In the genomic region with DNA sequence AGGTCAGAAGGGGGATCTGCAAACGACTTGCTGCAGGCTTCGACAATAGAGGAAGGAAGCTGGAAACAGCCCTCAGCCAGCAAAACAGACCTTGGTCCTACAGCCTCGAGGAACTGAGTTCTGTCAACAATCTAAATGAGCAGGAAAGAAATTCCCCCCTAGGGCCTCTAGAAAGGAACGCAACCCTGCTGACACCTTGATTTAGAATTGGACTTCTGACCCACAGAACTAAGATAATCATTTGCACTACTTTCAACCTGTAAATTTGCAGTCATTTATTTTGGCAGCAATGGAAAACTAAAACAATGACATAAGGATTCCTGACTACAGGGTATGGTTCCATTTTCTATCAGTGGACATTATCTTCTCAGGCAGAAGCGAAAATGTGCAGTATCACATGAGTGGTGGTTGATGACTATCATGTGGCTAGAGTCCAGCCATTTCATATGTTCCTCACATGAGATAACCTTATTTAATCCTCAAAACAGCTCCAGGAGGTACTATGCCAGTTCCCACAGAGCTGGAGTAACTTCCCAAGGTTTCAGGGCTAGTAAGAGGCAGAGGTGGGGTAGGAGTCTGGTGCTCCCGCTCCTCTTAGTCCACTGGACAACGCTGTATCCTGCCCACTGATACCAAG, we compare ENCODE assay signal across 10 cellular contexts.
DNase-seq lines count a peak whose midpoint lies in the region; ATAC-seq and TF ChIP-seq lines count a peak whose summit lies in the region.
"Had no signal": no experiment of that assay in that cellular context is flagged by ENCODE, and none has a peak within 500 bp of the region (broad histone marks: within the 10 kb centered on the region; RNA-seq: fewer than 3 reads in every experiment).

No MANE protein-coding gene starts in this region.

- H3K4me3 ChIP-seq in Peyer's patch, result no peak overlapping the region
- H3K4me3 ChIP-seq in fibroblast of lung (replicated peaks in 1 of 4; ENCODE audit: control extremely low read depth in 1 of 4, insufficient read depth in 1 of 4, low read depth in 3 of 4, low read length in 4 of 4), result no peak overlapping the region
- no peak overlapping the region for H3K4me3 ChIP-seq in muscle layer of duodenum (ENCODE audit: low read depth in 1 of 2, low read length in 2 of 2)

- no peak overlapping the region for H2AFZ ChIP-seq in fibroblast of lung (ENCODE audit: low read length)

- H3K4me2 ChIP-seq in fibroblast of lung (ENCODE audit: extremely low read depth, insufficient read depth, low read length), result no peak overlapping the region

- ATAC-seq in HG03439 (IDR thresholded peaks at IDR 0.05; ENCODE audit: unreplicated experiment) (no peak), HG03378 (IDR thresholded peaks at IDR 0.05; ENCODE audit: unreplicated experiment) (no peak)

- no peaks in the 10 kb centered on the region for H3K79me2 ChIP-seq in fibroblast of lung (ENCODE audit: control insufficient read depth, insufficient read depth, low read length)

- H3K9ac ChIP-seq in fibroblast of lung (ENCODE audit: insufficient read depth, low read length), result no peak overlapping the region

- TF ChIP-seq CTCF in Peyer's patch (IDR thresholded peaks at IDR 0.05), result no peak
- TF ChIP-seq CTCF in fibroblast of lung (conservative IDR thresholded peaks at IDR 0.05 in 1 of 2, IDR thresholded peaks at IDR 0.05 in 1 of 2; ENCODE audit: low read depth in 1 of 2, low read length in 2 of 2), result no peak

- DNase-seq in CD1c-positive myeloid dendritic cell (ENCODE audit: extremely low spot score) (peak; percentile 49), Peyer's patch (peak in 1 of 3 donors; percentile 48), fibroblast of lung (ENCODE audit: low read depth in 2 of 2) (peak; percentile 14 to 24), DMS53 treated with DMSO at 0.1 percent for 48 hours (lab: John Stamatoyannopoulos, UW; ENCODE audit: unreplicated experiment) (no peak), NCI-H1436 treated with DMSO at 0.1 percent for 48 hours (lab: John Stamatoyannopoulos, UW) (no peak)
- DNase-seq: CD4-positive, alpha-beta T cell; naive B cell had no signal

- H3K4me1 ChIP-seq in Peyer's patch (peaks cover 0 to 5% (median 0%) of the 10 kb centered on the region in 4 donors), fibroblast of lung (ENCODE audit: control insufficient read depth, extremely low read depth, insufficient read depth, low read length) (no peaks in the 10 kb centered on the region), muscle layer of duodenum (ENCODE audit: control insufficient read depth in 1 of 2, insufficient read depth in 2 of 2, low read length in 2 of 2) (peaks cover 0 to 5% of the 10 kb centered on the region in 2 donors)

- H3K9me3 ChIP-seq in Peyer's patch, result no peaks in the 10 kb centered on the region
- H3K9me3 ChIP-seq in fibroblast of lung (ENCODE audit: control insufficient read depth, insufficient read depth, low read depth, low read length), result no peaks in the 10 kb centered on the region
- H3K9me3 ChIP-seq in muscle layer of duodenum (ENCODE audit: control insufficient read depth in 1 of 2, low read length in 2 of 2), result no peaks in the 10 kb centered on the region

- H3K36me3 ChIP-seq in Peyer's patch (no peaks in the 10 kb centered on the region), fibroblast of lung (ENCODE audit: control insufficient read depth, insufficient read depth, low read length) (no peaks in the 10 kb centered on the region), muscle layer of duodenum (ENCODE audit: control insufficient read depth in 1 of 2, insufficient read depth in 2 of 2, low read length in 2 of 2) (no peaks in the 10 kb centered on the region)

- no peak for TF ChIP-seq POLR2A in Peyer's patch (IDR thresholded peaks at IDR 0.05)

- H3K27me3 ChIP-seq in Peyer's patch, result no peaks in the 10 kb centered on the region
- H3K27me3 ChIP-seq in fibroblast of lung (ENCODE audit: control insufficient read depth, insufficient read depth, low read length), result no peaks in the 10 kb centered on the region
- H3K27me3 ChIP-seq in muscle layer of duodenum (ENCODE audit: low read depth, low read length), result no peaks in the 10 kb centered on the region

- peak overlapping the region in 3 of 4 donors; percentile 37 to 71 (median 68) for H3K27ac ChIP-seq in Peyer's patch
- H3K27ac ChIP-seq in fibroblast of lung (ENCODE audit: insufficient read depth, low read length), result no peak overlapping the region
- H3K27ac ChIP-seq in muscle layer of duodenum (ENCODE audit: low read length), result peak overlapping the region; percentile 83

- H4K20me1 ChIP-seq in fibroblast of lung (ENCODE audit: control insufficient read depth, extremely low read depth, insufficient read depth, low read length), result no peaks in the 10 kb centered on the region

Comparison
In these comparisons a context has a peak if more than half of its experiments do, and no peak if none do; other contexts are left out.
1. DNase-seq: peak in CD1c-positive myeloid dendritic cell (single experiment) and fibroblast of lung (2 of 2); none in DMS53 treated with DMSO at 0.1 percent for 48 hours (single experiment) and NCI-H1436 treated with DMSO at 0.1 percent for 48 hours (single experiment).